In genomic region chr12:22050078-22050477, GRCh38 we compare ENCODE assay signal across 26 cellular contexts.
"Had no signal": no experiment of that assay in that cellular context is flagged by ENCODE, and none has a peak within 500 bp of the region (broad histone marks: within the 10 kb centered on the region; RNA-seq: fewer than 3 reads in every experiment).

No MANE protein-coding gene starts in this region.

- H3K36me3 Mint-ChIP-seq: natural killer cell treated with Interleukin-12 subunit alpha and Interleukin-12 subunit beta and Interleukin-15 and Interleukin-18, amount 100 ng/mL, for 72 hours; stimulated activated memory B cell treated with anti-CD40 and anti-IgM and Interleukin-4, amounts not matched to agents 10 μg/mL and 1 μg/mL and 100 μg/mL, for 72 hours had no signal

- H3K27ac ChIP-seq: heart right ventricle, neural progenitor cell, psoas muscle, spleen had no signal

- H3K36me3 ChIP-seq: neural progenitor cell, pancreas, tibial nerve had no signal

- H3K4me3 Mint-ChIP-seq: natural killer cell treated with Interleukin-12 subunit alpha and Interleukin-12 subunit beta and Interleukin-15 and Interleukin-18, amount 100 ng/mL, for 72 hours; neural progenitor cell; stimulated activated memory B cell treated with anti-CD40 and anti-IgM and Interleukin-4, amounts not matched to agents 10 μg/mL and 1 μg/mL and 100 μg/mL, for 72 hours; stimulated activated naive CD8-positive, alpha-beta T cell treated with anti-CD3 and anti-CD28 coated beads, Interleukin-15, Interleukin-2, amounts not matched to agents 100 ng/mL and 50 ng/mL, for 24 hours had no signal

- H3K9ac ChIP-seq: neural progenitor cell had no signal

- H3K9me3 ChIP-seq: heart right ventricle, left lung, pancreas, psoas muscle, spleen, tibial nerve had no signal

- ATAC-seq: esophagus mucosa; heart right ventricle; left lung; natural killer cell treated with Interleukin-12 subunit alpha and Interleukin-12 subunit beta and Interleukin-15 and Interleukin-18, amount 100 ng/mL, for 72 hours; pancreas; psoas muscle; sciatic nerve; stimulated activated memory B cell treated with anti-CD40 and anti-IgM and Interleukin-4, amounts not matched to agents 10 μg/mL and 1 μg/mL and 100 μg/mL, for 72 hours had no signal

- H3K27ac Mint-ChIP-seq: natural killer cell treated with Interleukin-12 subunit alpha and Interleukin-12 subunit beta and Interleukin-15 and Interleukin-18, amount 100 ng/mL, for 72 hours; neural progenitor cell; stimulated activated memory B cell treated with anti-CD40 and anti-IgM and Interleukin-4, amounts not matched to agents 10 μg/mL and 1 μg/mL and 100 μg/mL, for 72 hours; stimulated activated naive CD8-positive, alpha-beta T cell treated with anti-CD3 and anti-CD28 coated beads, Interleukin-15, Interleukin-2, amounts not matched to agents 100 ng/mL and 50 ng/mL, for 24 hours had no signal

- H3K27me3 Mint-ChIP-seq: natural killer cell treated with Interleukin-12 subunit alpha and Interleukin-12 subunit beta and Interleukin-15 and Interleukin-18, amount 100 ng/mL, for 72 hours; stimulated activated memory B cell treated with anti-CD40 and anti-IgM and Interleukin-4, amounts not matched to agents 10 μg/mL and 1 μg/mL and 100 μg/mL, for 72 hours; stimulated activated naive CD8-positive, alpha-beta T cell treated with anti-CD3 and anti-CD28 coated beads, Interleukin-15, Interleukin-2, amounts not matched to agents 100 ng/mL and 50 ng/mL, for 24 hours had no signal

- H3K4me2 ChIP-seq: neural progenitor cell had no signal

- DNase-seq: cortex of kidney; dorsolateral prefrontal cortex; effector CD8-positive, alpha-beta T cell; heart right ventricle; islet precursor cell; left lung; mesenchymal stem cell; midbrain; nucleus accumbens; pancreas; psoas muscle; retina; spleen; stimulated activated CD4-positive, alpha-beta T cell treated with anti-CD3 and anti-CD28 coated beads, Interleukin-15, amount 100 ng/mL, for 24 hours; stimulated activated CD4-positive, alpha-beta T cell treated with anti-CD3 and anti-CD28 coated beads, Interleukin-1b, Interleukin-23, amount 100 ng/mL, for 48 hours; stimulated activated CD4-positive, alpha-beta T cell treated with anti-CD3 and anti-CD28 coated beads, Interleukin-4, amount 100 ng/mL, for 24 hours had no signal

- H3K27me3 ChIP-seq: dorsolateral prefrontal cortex, heart right ventricle, left lung, neural progenitor cell, pancreas, spleen, tibial nerve had no signal

- H3K9me3 Mint-ChIP-seq: natural killer cell treated with Interleukin-12 subunit alpha and Interleukin-12 subunit beta and Interleukin-15 and Interleukin-18, amount 100 ng/mL, for 72 hours; neural progenitor cell; stimulated activated memory B cell treated with anti-CD40 and anti-IgM and Interleukin-4, amounts not matched to agents 10 μg/mL and 1 μg/mL and 100 μg/mL, for 72 hours; stimulated activated naive CD8-positive, alpha-beta T cell treated with anti-CD3 and anti-CD28 coated beads, Interleukin-15, Interleukin-2, amounts not matched to agents 100 ng/mL and 50 ng/mL, for 24 hours had no signal

- FAIRE-seq: endometrium, frontal cortex, pancreas had no signal

- H3K4me3 ChIP-seq: heart right ventricle, left lung, lung, neural progenitor cell, pancreas, psoas muscle, spleen, tibial nerve had no signal

- H2AFZ ChIP-seq: neural progenitor cell had no signal
